Comparison of ENCODE assay signal across 12 cellular contexts in genomic region chr17:82100502-82101298, GRCh38. TPM values are rescaled to one million over a fixed set of nuclear protein-coding genes. Genes with fewer than 3 reads are reported as not detected.
A peak's percentile ranks its signal among the peaks of the same experiment; 100 is the strongest.
DNase-seq lines count a peak whose midpoint lies in the region; ATAC-seq, FAIRE-seq and TF ChIP-seq lines count a peak whose summit lies in the region.
"Had no signal": no experiment of that assay in that cellular context is flagged by ENCODE, and none has a peak within 500 bp of the region (broad histone marks: within the 10 kb centered on the region; RNA-seq: fewer than 3 reads in every experiment).

No MANE protein-coding gene starts in this region.

- peaks cover 7% of the 10 kb centered on the region for H3K36me3 Mint-ChIP-seq in activated T-helper 1 cell treated with anti-CD3 and anti-CD28 coated beads, Interleukin-12 subunit alpha, Interleukin-12 subunit beta, Interleukin-2, Interleukin-4 antibody, amounts not matched to agents 30 ng/mL and 10 ng/mL and 1 ng/mL, durations not matched to agents 14 hours and 24 hours and 36 hours (ENCODE audit: low read depth)

- H3K27ac Mint-ChIP-seq in activated T-helper 1 cell treated with anti-CD3 and anti-CD28 coated beads, Interleukin-12 subunit alpha, Interleukin-12 subunit beta, Interleukin-2, Interleukin-4 antibody, amounts not matched to agents 30 ng/mL and 10 ng/mL and 1 ng/mL, durations not matched to agents 14 hours and 24 hours and 36 hours = peak overlapping the region; percentile 82

- intact Hi-C loops in A673 (cut with micrococcal nuclease; ENCODE audit: unreplicated experiment) = no loop called here
- intact Hi-C loops in activated T-helper 1 cell treated with anti-CD3 and anti-CD28 coated beads, Interleukin-12 subunit alpha, Interleukin-12 subunit beta, Interleukin-2, Interleukin-4 antibody, amounts not matched to agents 30 ng/mL and 10 ng/mL and 1 ng/mL, durations not matched to agents 14 hours and 24 hours and 36 hours (cut with micrococcal nuclease) = no loop called here
- intact Hi-C loops in mucosa of descending colon (cut with DNase I, micrococcal nuclease) = no loop called here

- H3K9me3 ChIP-seq in A673 (ENCODE audit: low read depth, low read length, poor library complexity, severe bottlenecking) (no peaks in the 10 kb centered on the region), mucosa of descending colon (no peaks in the 10 kb centered on the region)

- peak overlapping the region; percentile 99 for H3K27ac ChIP-seq in A673 (ENCODE audit: low read depth, low read length, poor library complexity, severe bottlenecking)

- DNase-seq in A673 (ENCODE audit: low spot score) (no peak), GM12864 (ENCODE audit: low read depth) (no peak), mucosa of descending colon (peak in 2 of 3 donors; percentile 39 to 58), NCI-H187 (lab: John Stamatoyannopoulos, UW) (no peak), RCC 7860 (ENCODE audit: low spot score) (no peak)
- DNase-seq in activated T-helper 1 cell treated with anti-CD3 and anti-CD28 coated beads, Interleukin-12 subunit alpha, Interleukin-12 subunit beta, Interleukin-2, Interleukin-4 antibody, amounts not matched to agents 30 ng/mL and 10 ng/mL and 1 ng/mL, durations not matched to agents 14 hours and 24 hours and 36 hours (ENCODE audit: low spot score) = no peak
- DNase-seq in effector CD8-positive, alpha-beta T cell (lab: John Stamatoyannopoulos, UW) = no peak
- DNase-seq: DMS153, HCEC 1CT, NCI-H2029 treated with DMSO at 0.1 percent for 48 hours had no signal

- H3K9me3 Mint-ChIP-seq in activated T-helper 1 cell treated with anti-CD3 and anti-CD28 coated beads, Interleukin-12 subunit alpha, Interleukin-12 subunit beta, Interleukin-2, Interleukin-4 antibody, amounts not matched to agents 30 ng/mL and 10 ng/mL and 1 ng/mL, durations not matched to agents 14 hours and 24 hours and 36 hours = no peaks in the 10 kb centered on the region

- H3K4me1 Mint-ChIP-seq in activated T-helper 1 cell treated with anti-CD3 and anti-CD28 coated beads, Interleukin-12 subunit alpha, Interleukin-12 subunit beta, Interleukin-2, Interleukin-4 antibody, amounts not matched to agents 30 ng/mL and 10 ng/mL and 1 ng/mL, durations not matched to agents 14 hours and 24 hours and 36 hours (ENCODE audit: low read depth) = no peaks in the 10 kb centered on the region

- H3K4me3 ChIP-seq in A673 (ENCODE audit: low read depth, low read length, poor library complexity, severe bottlenecking) (no peak overlapping the region), GM12864 (ENCODE audit: low read depth, low read length) (peak overlapping the region; percentile 89), mucosa of descending colon (no peak overlapping the region)

- peaks cover 23% of the 10 kb centered on the region for H3K4me1 ChIP-seq in A673 (ENCODE audit: insufficient read depth, low read length, poor library complexity, severe bottlenecking)
- H3K4me1 ChIP-seq in mucosa of descending colon (ENCODE audit: low read depth) = peaks cover 41% of the 10 kb centered on the region

- no peaks in the 10 kb centered on the region for H3K27me3 Mint-ChIP-seq in activated T-helper 1 cell treated with anti-CD3 and anti-CD28 coated beads, Interleukin-12 subunit alpha, Interleukin-12 subunit beta, Interleukin-2, Interleukin-4 antibody, amounts not matched to agents 30 ng/mL and 10 ng/mL and 1 ng/mL, durations not matched to agents 14 hours and 24 hours and 36 hours (ENCODE audit: insufficient read depth)

- H3K4me3 Mint-ChIP-seq in activated T-helper 1 cell treated with anti-CD3 and anti-CD28 coated beads, Interleukin-12 subunit alpha, Interleukin-12 subunit beta, Interleukin-2, Interleukin-4 antibody, amounts not matched to agents 30 ng/mL and 10 ng/mL and 1 ng/mL, durations not matched to agents 14 hours and 24 hours and 36 hours = peak overlapping the region; percentile 86

- H3K36me3 ChIP-seq in A673 (ENCODE audit: insufficient read depth, low read length, poor library complexity, severe bottlenecking) = peaks cover 15% of the 10 kb centered on the region
- no peaks in the 10 kb centered on the region for H3K36me3 ChIP-seq in mucosa of descending colon (ENCODE audit: low read depth)

- POLR2A ChIA-PET in A673 (lab: Charles Lee; ENCODE audit: low non-redundant PET) = no interaction called here

- ATAC-seq in mucosa of descending colon (no peak), GM19395 (IDR thresholded peaks at IDR 0.05; ENCODE audit: unreplicated experiment) (no peak)

- BruUV-seq in A673 (replicated peaks; lab: Mats Ljungman, UMichigan) = no TSS peak

- no peak for FAIRE-seq in RCC 7860 (lab: Jason Lieb, UNC)
- FAIRE-seq: endothelial cell of umbilical vein had no signal

- H3K27me3 ChIP-seq in A673 (replicated peaks; ENCODE audit: insufficient read depth, low read depth, low read length, poor library complexity) = no peaks in the 10 kb centered on the region

- CTCF ChIA-PET in A673 (lab: Charles Lee) = no interaction called here

- no peak for TF ChIP-seq CTCF in A673 (conservative IDR thresholded peaks at IDR 0.05; ENCODE audit: low read depth, low read length)
- TF ChIP-seq CTCF in GM12864 (IDR thresholded peaks at IDR 0.05; ENCODE audit: low read depth, low read length, missing control alignments) = no peak
- no peak for TF ChIP-seq CTCF in mucosa of descending colon (IDR thresholded peaks at IDR 0.05)

RNA-seq across cellular contexts. Expression of gene FASN, which starts 2.7 kb away (rescaled TPM):
- 591 and 676 TPM in 2 replicates for total RNA-seq in A673 (2021)
- total RNA-seq in activated T-helper 1 cell treated with anti-CD3 and anti-CD28 coated beads, Interleukin-12 subunit alpha, Interleukin-12 subunit beta, Interleukin-2, Interleukin-4 antibody, amounts not matched to agents 30 ng/mL and 10 ng/mL and 1 ng/mL, durations not matched to agents 14 hours and 24 hours and 36 hours = 415 and 421 TPM in 2 replicates
- 100 to 1,000 TPM in 2 of 3 donors, 10 to 100 TPM in 1; 87.2 to 115 (median 102) TPM for total RNA-seq in mucosa of descending colon

RNA-seq across cellular contexts. Expression of gene DUS1L, which starts 35.1 kb away (rescaled TPM):
- total RNA-seq in A673 (2021) (139 and 143 TPM in 2 replicates), mucosa of descending colon (100 to 1,000 TPM in 2 of 3 donors, 10 to 100 TPM in 1; 99.8 to 143 (median 138) TPM)
- 231 and 235 TPM in 2 replicates for total RNA-seq in activated T-helper 1 cell treated with anti-CD3 and anti-CD28 coated beads, Interleukin-12 subunit alpha, Interleukin-12 subunit beta, Interleukin-2, Interleukin-4 antibody, amounts not matched to agents 30 ng/mL and 10 ng/mL and 1 ng/mL, durations not matched to agents 14 hours and 24 hours and 36 hours

RNA-seq across cellular contexts. Expression of gene GPS1, which starts 49.0 kb away (rescaled TPM):
- total RNA-seq in A673 (2021) = 162 and 192 TPM in 2 replicates
- 112 and 124 TPM in 2 replicates for total RNA-seq in activated T-helper 1 cell treated with anti-CD3 and anti-CD28 coated beads, Interleukin-12 subunit alpha, Interleukin-12 subunit beta, Interleukin-2, Interleukin-4 antibody, amounts not matched to agents 30 ng/mL and 10 ng/mL and 1 ng/mL, durations not matched to agents 14 hours and 24 hours and 36 hours
- 10 to 100 TPM; 73.6 to 81.6 (median 80.4) TPM for total RNA-seq in mucosa of descending colon

RNA-seq across cellular contexts. Expression of gene RFNG, which starts 49.1 kb away (rescaled TPM):
- 31.5 and 39.4 TPM in 2 replicates for total RNA-seq in A673 (2021)
- 24.1 and 26.8 TPM in 2 replicates for total RNA-seq in activated T-helper 1 cell treated with anti-CD3 and anti-CD28 coated beads, Interleukin-12 subunit alpha, Interleukin-12 subunit beta, Interleukin-2, Interleukin-4 antibody, amounts not matched to agents 30 ng/mL and 10 ng/mL and 1 ng/mL, durations not matched to agents 14 hours and 24 hours and 36 hours
- 10 to 100 TPM; 30.7 to 37.9 (median 30.9) TPM for total RNA-seq in mucosa of descending colon

Comparison
In these comparisons a context has a peak if more than half of its experiments do, and no peak if none do; other contexts are left out.
1. DNase-seq: peak in mucosa of descending colon (2 of 3); none in A673 (single experiment), GM12864 (single experiment), activated T-helper 1 cell treated with anti-CD3 and anti-CD28 coated beads, Interleukin-12 subunit alpha, Interleukin-12 subunit beta, Interleukin-2, Interleukin-4 antibody, amounts not matched to agents 30 ng/mL and 10 ng/mL and 1 ng/mL, durations not matched to agents 14 hours and 24 hours and 36 hours (single experiment), NCI-H187 (0 of 2), RCC 7860 (single experiment) and effector CD8-positive, alpha-beta T cell (single experiment).